Comparison of ENCODE assay signal across 8 cellular contexts in the genomic region with DNA sequence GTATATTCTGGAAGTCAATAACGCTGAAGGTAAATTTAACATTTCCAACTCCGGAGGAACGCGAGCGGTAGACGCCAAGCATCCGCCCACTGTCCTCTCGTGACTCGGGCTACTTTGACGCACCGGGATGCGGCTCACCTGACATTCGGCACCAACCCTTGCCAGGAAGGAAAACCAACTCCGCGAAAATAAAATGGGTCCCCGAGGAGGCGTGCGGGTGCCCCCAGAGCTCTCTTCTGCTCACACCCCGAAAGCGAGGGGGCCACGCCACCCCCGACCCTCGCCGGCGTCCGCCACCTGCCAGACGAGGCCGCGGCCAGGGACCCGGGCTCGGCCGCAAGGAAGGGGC. TPM values are rescaled to one million over a fixed set of nuclear protein-coding genes. Genes with fewer than 3 reads are reported as not detected.
A peak's percentile ranks its signal among the peaks of the same experiment; 100 is the strongest.
DNase-seq lines count a peak whose midpoint lies in the region; ATAC-seq, FAIRE-seq and TF ChIP-seq lines count a peak whose summit lies in the region.

No MANE protein-coding gene starts in this region.

- peak; percentile 58 to 82 (median 71) for DNase-seq in CD4-positive, alpha-beta memory T cell
- DNase-seq in NCI-H2171 treated with DMSO at 0.1 percent for 48 hours (lab: John Stamatoyannopoulos, UW): peak; percentile 38
- DNase-seq in activated naive CD4-positive, alpha-beta T cell (lab: John Stamatoyannopoulos, UW): peak in 3 of 4 experiments; percentile 8 to 33 (median 28)
- DNase-seq in Right ventricle myocardium inferior (ENCODE audit: missing footprints): no peak
- DNase-seq in pancreas: peak in 4 of 6 donors; percentile 49 to 58 (median 51)
- DNase-seq in vagina (ENCODE audit: extremely low spot score in 2 of 2): no peak
- no peak for DNase-seq in NCI-H128 (lab: John Stamatoyannopoulos, UW; ENCODE audit: unreplicated experiment)

- POLR2A ChIA-PET in CD4-positive, alpha-beta memory T cell (lab: Charles Lee; ENCODE audit: partially characterized antibody): interaction anchor here (0.9 to 2.5 kb wide), 12 partner anchors 9 to 917 kb away, joined by 3 to 20 read pairs (median 4); a partner anchor contains a TSS

- H3K36me3 ChIP-seq in CD4-positive, alpha-beta memory T cell (ENCODE audit: insufficient read depth, low read length): no peaks in the 10 kb centered on the region
- H3K36me3 ChIP-seq in pancreas (no peaks in the 10 kb centered on the region), vagina (no peaks in the 10 kb centered on the region)

- peaks cover 37% of the 10 kb centered on the region for H3K4me1 ChIP-seq in CD4-positive, alpha-beta memory T cell (ENCODE audit: insufficient read depth, low read length)
- H3K4me1 ChIP-seq in pancreas: peaks cover 0 to 25% (median 3%) of the 10 kb centered on the region in 3 donors
- peaks cover 30% of the 10 kb centered on the region for H3K4me1 ChIP-seq in vagina

- H3K4me3 ChIP-seq in CD4-positive, alpha-beta memory T cell (ENCODE audit: low read length in 2 of 2): peak overlapping the region; percentile 24 to 89
- peak overlapping the region; percentile 80 to 99 (median 98) for H3K4me3 ChIP-seq in pancreas
- peak overlapping the region; percentile 68 to 96 for H3K4me3 ChIP-seq in vagina

- ATAC-seq in GM21786 (IDR thresholded peaks at IDR 0.05; ENCODE audit: unreplicated experiment) (peak; percentile 4), Right ventricle myocardium inferior (peak; percentile 11), pancreas (peak; percentile 23 to 58 (median 50))

- peaks cover 0 to 1% (median 0%) of the 10 kb centered on the region in 8 donors for H3K9me3 Mint-ChIP-seq in CD4-positive, alpha-beta memory T cell

- peaks cover 0 to 19% of the 10 kb centered on the region in 2 donors for H3K36me3 Mint-ChIP-seq in CD4-positive, alpha-beta memory T cell

- CTCF ChIA-PET in CD4-positive, alpha-beta memory T cell (lab: Charles Lee; ENCODE audit: partially characterized antibody): interaction anchor here (0.9 kb wide), 1 partner anchor 432 kb away, joined by 3 read pairs; a partner anchor contains a TSS

- TF ChIP-seq CTCF in pancreas (IDR thresholded peaks at IDR 0.05) (no peak), vagina (IDR thresholded peaks at IDR 0.05) (no peak)

- H3K27ac ChIP-seq in CD4-positive, alpha-beta memory T cell (ENCODE audit: low read depth, low read length): peak overlapping the region; percentile 96
- H3K27ac ChIP-seq in pancreas (peak overlapping the region; percentile 97 to 99 (median 98)), vagina (peak overlapping the region; percentile 97)

- H3K9me3 ChIP-seq in CD4-positive, alpha-beta memory T cell (ENCODE audit: control insufficient read depth in 1 of 2, low read length in 2 of 2): no peaks in the 10 kb centered on the region
- H3K9me3 ChIP-seq in pancreas (no peaks in the 10 kb centered on the region), vagina (no peaks in the 10 kb centered on the region)

- H3K27me3 Mint-ChIP-seq in CD4-positive, alpha-beta memory T cell: no peaks in the 10 kb centered on the region

- peak overlapping the region; percentile 91 to 98 (median 96) for H3K27ac Mint-ChIP-seq in CD4-positive, alpha-beta memory T cell

- 0 to 1% methylated on average over 32 of the region's 32 CpGs for WGBS in pancreas, 2 donors

- H3K4me3 Mint-ChIP-seq in CD4-positive, alpha-beta memory T cell: peak overlapping the region; percentile 90 to 96 (median 94)

- peaks cover 24 to 47% (median 37%) of the 10 kb centered on the region in 4 donors for H3K4me1 Mint-ChIP-seq in CD4-positive, alpha-beta memory T cell

- FAIRE-seq in pancreas (lab: Jason Lieb, UNC): no peak

- no peaks in the 10 kb centered on the region for H3K27me3 ChIP-seq in CD4-positive, alpha-beta memory T cell (ENCODE audit: insufficient read depth, low read length)
- no peaks in the 10 kb centered on the region for H3K27me3 ChIP-seq in pancreas
- H3K27me3 ChIP-seq in vagina: no peaks in the 10 kb centered on the region

- TF ChIP-seq POLR2A in vagina (IDR thresholded peaks at IDR 0.05): no peak

- intact Hi-C loops in CD4-positive, alpha-beta memory T cell (cut with micrococcal nuclease): loop anchor here (1.0 to 5.0 kb wide), 5 partner anchors 131 to 683 kb away; a partner anchor contains a TSS
- intact Hi-C loops in Right ventricle myocardium inferior (cut with DNase I) (loop anchor here (2.0 to 5.0 kb wide), 2 partner anchors 42 to 55 kb away; no protein-coding TSS in a partner anchor), pancreas (cut with DNase I) (no loop called here), vagina (cut with DNase I) (no loop called here)

RNA-seq across cellular contexts. Expression of a gene that starts 0.7 kb away (rescaled TPM):
- 100 to 1,000 TPM; 133 to 135 TPM for total RNA-seq in CD4-positive, alpha-beta memory T cell
- 10 to 100 TPM; 39.8 to 72.1 TPM for polyA plus RNA-seq in CD4-positive, alpha-beta memory T cell
- total RNA-seq in Right ventricle myocardium inferior (41.3 TPM), pancreas (10 to 100 TPM; 23.8 to 42.0 (median 33.8) TPM), vagina (52.5 TPM)
- polyA plus RNA-seq in pancreas: 10 to 100 TPM; 28.9 to 31.4 TPM

Comparison
In these comparisons a context has a peak if more than half of its experiments do, and no peak if none do; other contexts are left out.
1. DNase-seq: peak in CD4-positive, alpha-beta memory T cell (5 of 5), NCI-H2171 treated with DMSO at 0.1 percent for 48 hours (single experiment), activated naive CD4-positive, alpha-beta T cell (3 of 4) and pancreas (4 of 6); none in Right ventricle myocardium inferior (single experiment), vagina (0 of 2) and NCI-H128 (single experiment).
2. intact Hi-C loops: an anchor here in CD4-positive, alpha-beta memory T cell (1.0 to 5.0 kb wide) and Right ventricle myocardium inferior (2.0 to 5.0 kb wide); none called in pancreas and vagina.
3. Peak in every context shown above with its lines, with median percentiles within 50 percentile points of each other: H3K27ac ChIP-seq, H3K4me3 ChIP-seq and ATAC-seq.